9 cellular contexts compared by ENCODE assay signal in genomic region chr1:160099716-160100375, GRCh38. TPM values are rescaled to one million over a fixed set of nuclear protein-coding genes. Genes with fewer than 3 reads are reported as not detected.
DNase-seq lines count a peak whose midpoint lies in the region; ATAC-seq, FAIRE-seq and TF ChIP-seq lines count a peak whose summit lies in the region.
"Had no signal": no experiment of that assay in that cellular context is flagged by ENCODE, and none has a peak within 500 bp of the region (broad histone marks: within the 10 kb centered on the region; RNA-seq: fewer than 3 reads in every experiment).

No MANE protein-coding gene starts in this region.

- no peak for DNase-seq in GM12891 (ENCODE audit: insufficient read length, low spot score)
- no peak for DNase-seq in kidney
- DNase-seq in pons (ENCODE audit: low spot score), result no peak
- no peak for DNase-seq in NCI-H345 treated with DMSO at 0.1 percent for 48 hours (lab: John Stamatoyannopoulos, UW; ENCODE audit: unreplicated experiment)
- DNase-seq: NCI-H1436 had no signal

- peak overlapping the region in 1 of 2 donors; percentile 93 for H3K9ac ChIP-seq in kidney (ENCODE audit: low read length in 2 of 2)

- intact Hi-C loops in kidney (cut with DNase I), result no loop called here

- peaks cover 51% of the 10 kb centered on the region for H3K4me1 Mint-ChIP-seq in stimulated activated memory B cell treated with anti-CD40 and anti-IgM and Interleukin-4, amounts not matched to agents 10 μg/mL and 1 μg/mL and 100 μg/mL, for 72 hours

- peak overlapping the region; percentile 84 for H3K27ac Mint-ChIP-seq in stimulated activated memory B cell treated with anti-CD40 and anti-IgM and Interleukin-4, amounts not matched to agents 10 μg/mL and 1 μg/mL and 100 μg/mL, for 72 hours

- no peak for TF ChIP-seq POLR2A in GM12891 (IDR thresholded peaks at IDR 0.05; ENCODE audit: low read depth, low read length)

- H3K9me3 ChIP-seq in kidney (ENCODE audit: control insufficient read depth in 1 of 2, low read length in 2 of 2), result no peaks in the 10 kb centered on the region

- FAIRE-seq in GM12891 (lab: Jason Lieb, UNC) (peak; percentile 31), kidney (lab: Jason Lieb, UNC) (no peak)

- H3K27me3 Mint-ChIP-seq in stimulated activated memory B cell treated with anti-CD40 and anti-IgM and Interleukin-4, amounts not matched to agents 10 μg/mL and 1 μg/mL and 100 μg/mL, for 72 hours, result no peaks in the 10 kb centered on the region

- TF ChIP-seq CTCF in VCaP (conservative IDR thresholded peaks at IDR 0.05) (no peak), kidney (IDR thresholded peaks at IDR 0.05; ENCODE audit: borderline replicate concordance, extremely low read depth, insufficient read depth) (no peak)

- H3K4me3 Mint-ChIP-seq in stimulated activated memory B cell treated with anti-CD40 and anti-IgM and Interleukin-4, amounts not matched to agents 10 μg/mL and 1 μg/mL and 100 μg/mL, for 72 hours, result no peak overlapping the region

- no peaks in the 10 kb centered on the region for H3K9me3 Mint-ChIP-seq in stimulated activated memory B cell treated with anti-CD40 and anti-IgM and Interleukin-4, amounts not matched to agents 10 μg/mL and 1 μg/mL and 100 μg/mL, for 72 hours

- H3K27ac ChIP-seq in VCaP, result peak overlapping the region; percentile 65; the same call in 1 of the 2 replicates
- H3K27ac ChIP-seq in kidney (ENCODE audit: low read depth in 2 of 2, low read length in 2 of 2), result peak overlapping the region; percentile 95 to 98

- peaks cover under 1% of the 10 kb centered on the region for H3K36me3 Mint-ChIP-seq in stimulated activated memory B cell treated with anti-CD40 and anti-IgM and Interleukin-4, amounts not matched to agents 10 μg/mL and 1 μg/mL and 100 μg/mL, for 72 hours

- ATAC-seq in stimulated activated memory B cell treated with anti-CD40 and anti-IgM and Interleukin-4, amounts not matched to agents 10 μg/mL and 1 μg/mL and 100 μg/mL, for 72 hours, result no peak
- no peak for ATAC-seq in GM18520 (IDR thresholded peaks at IDR 0.05; ENCODE audit: unreplicated experiment)

- peaks cover 20 to 31% of the 10 kb centered on the region in 2 donors for H3K4me1 ChIP-seq in kidney (ENCODE audit: control insufficient read depth in 1 of 2, insufficient read depth in 1 of 2, low read depth in 1 of 2, low read length in 2 of 2)

- H3K36me3 ChIP-seq in kidney (ENCODE audit: control insufficient read depth in 1 of 2, insufficient read depth in 2 of 2, low read length in 2 of 2), result no peaks in the 10 kb centered on the region

- H3K4me3 ChIP-seq in kidney (ENCODE audit: low read length in 2 of 2), result no peak overlapping the region

TF ChIP-seq in GM12891, 5 proteins besides CTCF, POLR2A, EP300 and RAD21:
- TF ChIP-seq SPI1 (IDR thresholded peaks at IDR 0.05; ENCODE audit: low read depth, low read length) (no peak), POU2F2 (IDR thresholded peaks at IDR 0.05; ENCODE audit: low read depth, low read length) (no peak), TAF1 (IDR thresholded peaks at IDR 0.05; ENCODE audit: low read depth, low read length) (no peak), PAX5 (IDR thresholded peaks at IDR 0.05; ENCODE audit: insufficient read depth, low read length, severe bottlenecking) (no peak), POLR2AphosphoS5 (IDR thresholded peaks at IDR 0.05; ENCODE audit: low read depth, low read length) (no peak)

RNA-seq across cellular contexts. Expression of gene IGSF8, which starts 1.4 kb away (rescaled TPM):
- polyA plus RNA-seq in GM12891 (2012; ENCODE audit: low read depth, missing spikeins), result 5.2 TPM
- 40.9 TPM for total RNA-seq in kidney
- polyA plus RNA-seq in kidney (ENCODE audit: insufficient read depth, low read depth, low replicate concordance), result 47.0 TPM

RNA-seq across cellular contexts. Expression of gene ATP1A2, which starts 15.7 kb away (rescaled TPM):
- not detected for polyA plus RNA-seq in GM12891 (2012; ENCODE audit: low read depth, missing spikeins)
- 4.1 TPM for total RNA-seq in kidney
- polyA plus RNA-seq in kidney (ENCODE audit: insufficient read depth, low read depth, low replicate concordance), result 5.5 TPM

RNA-seq across cellular contexts. Expression of gene KCNJ9, which starts 18.5 kb away (rescaled TPM):
- polyA plus RNA-seq in GM12891 (2012; ENCODE audit: low read depth, missing spikeins), result 0.04 TPM
- total RNA-seq in kidney, result not detected
- polyA plus RNA-seq in kidney (ENCODE audit: insufficient read depth, low read depth, low replicate concordance), result 0.09 TPM
- total RNA-seq: subcutaneous adipose tissue had no signal

RNA-seq across cellular contexts. Expression of gene KCNJ10, which starts 29.9 kb away (rescaled TPM):
- 0.05 TPM for polyA plus RNA-seq in GM12891 (2012; ENCODE audit: low read depth, missing spikeins)
- 4.9 TPM for total RNA-seq in kidney
- 57.6 TPM for polyA plus RNA-seq in kidney (ENCODE audit: insufficient read depth, low read depth, low replicate concordance)
- total RNA-seq: subcutaneous adipose tissue had no signal

RNA-seq across cellular contexts. Expression of gene ATP1A4, which starts 51.6 kb away (rescaled TPM):
- polyA plus RNA-seq in GM12891 (2012; ENCODE audit: low read depth, missing spikeins), result 0.53 TPM
- 0.19 TPM for total RNA-seq in kidney
- not detected for polyA plus RNA-seq in kidney (ENCODE audit: insufficient read depth, low read depth, low replicate concordance)
